9 cellular contexts compared by ENCODE assay signal in genomic region chr12:6613776-6614512, GRCh38. TPM values are rescaled to one million over a fixed set of nuclear protein-coding genes. Genes with fewer than 3 reads are reported as not detected.
A peak's percentile ranks its signal among the peaks of the same experiment; 100 is the strongest.
DNase-seq lines count a peak whose midpoint lies in the region; ATAC-seq and TF ChIP-seq lines count a peak whose summit lies in the region.
"Had no signal": no experiment of that assay in that cellular context is flagged by ENCODE, and none has a peak within 500 bp of the region (broad histone marks: within the 10 kb centered on the region; RNA-seq: fewer than 3 reads in every experiment).

No MANE protein-coding gene starts in this region.

- peak overlapping the region; percentile 85 for H3K4ac ChIP-seq in mesendoderm (ENCODE audit: low read depth, low read length)

- TF ChIP-seq POLR2A in suprapubic skin (IDR thresholded peaks at IDR 0.05), result no peak

- H3K36me3 Mint-ChIP-seq in CD4-positive, alpha-beta memory T cell, result peaks cover 0 to under 1% of the 10 kb centered on the region in 2 donors
- no peaks in the 10 kb centered on the region for H3K36me3 Mint-ChIP-seq in activated CD4-positive, alpha-beta memory T cell treated with anti-CD3 and anti-CD28 coated beads, Interleukin-2, amount 10 ng/mL, durations not matched to agents 7 days and 5 days (ENCODE audit: low read depth)

- no peaks in the 10 kb centered on the region for H3K27me3 Mint-ChIP-seq in CD4-positive, alpha-beta memory T cell
- no peaks in the 10 kb centered on the region for H3K27me3 Mint-ChIP-seq in activated CD4-positive, alpha-beta memory T cell treated with anti-CD3 and anti-CD28 coated beads, Interleukin-2, amount 10 ng/mL, durations not matched to agents 7 days and 5 days

- intact Hi-C loops in CD4-positive, alpha-beta memory T cell (cut with micrococcal nuclease), result no loop called here

- H3K4me1 ChIP-seq in CD4-positive, alpha-beta memory T cell (ENCODE audit: insufficient read depth, low read length), result peaks cover 31% of the 10 kb centered on the region
- peaks cover 14% of the 10 kb centered on the region for H3K4me1 ChIP-seq in HEK293 (ENCODE audit: control insufficient read depth, insufficient read depth, low read length)
- peaks cover 14% of the 10 kb centered on the region for H3K4me1 ChIP-seq in mesendoderm (ENCODE audit: control insufficient read depth, low read depth, low read length)
- H3K4me1 ChIP-seq in suprapubic skin, result peaks cover 41% of the 10 kb centered on the region

- no peaks in the 10 kb centered on the region for H3K9me3 ChIP-seq in CD4-positive, alpha-beta memory T cell (ENCODE audit: control insufficient read depth in 1 of 2, low read length in 2 of 2)
- H3K9me3 ChIP-seq in HEK293 (ENCODE audit: control insufficient read depth, insufficient read depth, low read depth, low read length) (no peaks in the 10 kb centered on the region), suprapubic skin (no peaks in the 10 kb centered on the region)

- H3K4me3 ChIP-seq in CD4-positive, alpha-beta memory T cell (ENCODE audit: low read length in 2 of 2), result no peak overlapping the region
- H3K4me3 ChIP-seq in HEK293 (ENCODE audit: low read depth, low read length) (no peak overlapping the region), epithelial cell of proximal tubule (ENCODE audit: low read depth, low read length) (peak overlapping the region; percentile 5), mesendoderm (ENCODE audit: low read length) (no peak overlapping the region), suprapubic skin (peak overlapping the region; percentile 21)

- H4K5ac ChIP-seq in mesendoderm (ENCODE audit: low read length), result no peak overlapping the region

- no peaks in the 10 kb centered on the region for H3K9me3 Mint-ChIP-seq in CD4-positive, alpha-beta memory T cell
- no peaks in the 10 kb centered on the region for H3K9me3 Mint-ChIP-seq in activated CD4-positive, alpha-beta memory T cell treated with anti-CD3 and anti-CD28 coated beads, Interleukin-2, amount 10 ng/mL, durations not matched to agents 7 days and 5 days
- H3K9me3 Mint-ChIP-seq: T-helper 1 cell treated with Interleukin-12 subunit alpha and Interleukin-12 subunit beta and Interleukin-4 antibody, amounts not matched to agents 30 μg/mL and 1 μg/mL, for 36 hours had no signal

- TF ChIP-seq CTCF in HEK293 (tag by site-specific recombination; IDR thresholded peaks at IDR 0.05) (peak; percentile 87), epithelial cell of proximal tubule (conservative IDR thresholded peaks at IDR 0.05; ENCODE audit: low read depth, low read length) (peak; percentile 29), suprapubic skin (IDR thresholded peaks at IDR 0.05) (no peak)

- no peak overlapping the region for H3K4me2 ChIP-seq in mesendoderm (ENCODE audit: low read length)

- H3K79me2 ChIP-seq in mesendoderm (ENCODE audit: control insufficient read depth, insufficient read depth, low read length), result no peaks in the 10 kb centered on the region

- H3K27ac Mint-ChIP-seq in CD4-positive, alpha-beta memory T cell, result peak overlapping the region; percentile 26 to 93 (median 85)
- no peak overlapping the region for H3K27ac Mint-ChIP-seq in activated CD4-positive, alpha-beta memory T cell treated with anti-CD3 and anti-CD28 coated beads, Interleukin-2, amount 10 ng/mL, durations not matched to agents 7 days and 5 days
- H3K27ac Mint-ChIP-seq: T-helper 1 cell treated with Interleukin-12 subunit alpha and Interleukin-12 subunit beta and Interleukin-4 antibody, amounts not matched to agents 30 μg/mL and 1 μg/mL, for 36 hours had no signal

- no peak overlapping the region for H2BK15ac ChIP-seq in mesendoderm (replicated peaks; ENCODE audit: low read depth)

- CTCF ChIA-PET in CD4-positive, alpha-beta memory T cell (lab: Charles Lee; ENCODE audit: partially characterized antibody), result interaction anchor here (1.0 to 2.1 kb wide), 8 partner anchors 10 to 140 kb away, joined by 3 to 7 read pairs (median 4); no protein-coding TSS in a partner anchor
- CTCF ChIA-PET in HEK293 (lab: Yijun Ruan, JAX), result interaction anchor here (0.6 to 2.0 kb wide), 10 partner anchors 14 to 497 kb away, joined by 3 to 8 read pairs (median 4); no protein-coding TSS in a partner anchor
- CTCF ChIA-PET in activated CD4-positive, alpha-beta memory T cell treated with anti-CD3 and anti-CD28 coated beads, Interleukin-2, amount 10 ng/mL, durations not matched to agents 7 days and 5 days (lab: Charles Lee), result interaction anchor here (0.6 to 1.1 kb wide), 5 partner anchors 9 to 175 kb away, joined by 3 to 4 read pairs (median 3); partner anchors contain the start of gene CD4

- no peak overlapping the region for H3K27ac ChIP-seq in CD4-positive, alpha-beta memory T cell (ENCODE audit: low read depth, low read length)
- H3K27ac ChIP-seq in HEK293 (ENCODE audit: extremely low read depth, low read depth, low read length), result peak overlapping the region; percentile 79
- peak overlapping the region; percentile 76 for H3K27ac ChIP-seq in mesendoderm (ENCODE audit: low read depth, low read length)
- H3K27ac ChIP-seq in suprapubic skin, result peak overlapping the region; percentile 92

- H3K36me3 ChIP-seq in CD4-positive, alpha-beta memory T cell (ENCODE audit: insufficient read depth, low read length), result no peaks in the 10 kb centered on the region
- no peaks in the 10 kb centered on the region for H3K36me3 ChIP-seq in HEK293 (ENCODE audit: control insufficient read depth in 2 of 2, insufficient read depth in 1 of 2, low read length in 2 of 2)
- no peaks in the 10 kb centered on the region for H3K36me3 ChIP-seq in mesendoderm (ENCODE audit: control insufficient read depth, insufficient read depth, low read length)
- no peaks in the 10 kb centered on the region for H3K36me3 ChIP-seq in suprapubic skin

- no CpG with 5 or more reads among the region's 21 CpGs for WGBS in mesendoderm (ENCODE audit: extremely low coverage, insufficient coverage, low lambda C conversion rate)
- 3% methylated on average over 19 of the region's 21 CpGs for WGBS in suprapubic skin

- no peak overlapping the region for H3K23ac ChIP-seq in mesendoderm (ENCODE audit: low read length)

- H3K79me1 ChIP-seq in mesendoderm (ENCODE audit: low read length), result no peaks in the 10 kb centered on the region

- no peak for TF ChIP-seq EP300 in suprapubic skin (IDR thresholded peaks at IDR 0.05)

- peak overlapping the region; percentile 37 for H2AK5ac ChIP-seq in mesendoderm (ENCODE audit: low read length)

- peaks cover 23 to 50% (median 34%) of the 10 kb centered on the region in 4 donors for H3K4me1 Mint-ChIP-seq in CD4-positive, alpha-beta memory T cell
- H3K4me1 Mint-ChIP-seq in activated CD4-positive, alpha-beta memory T cell treated with anti-CD3 and anti-CD28 coated beads, Interleukin-2, amount 10 ng/mL, durations not matched to agents 7 days and 5 days, result peaks cover 46% of the 10 kb centered on the region

- peak overlapping the region; percentile 77 for H3K9ac ChIP-seq in mesendoderm (ENCODE audit: low read length)

- peak overlapping the region in 1 of 8 donors; percentile 67 for H3K4me3 Mint-ChIP-seq in CD4-positive, alpha-beta memory T cell
- no peak overlapping the region for H3K4me3 Mint-ChIP-seq in activated CD4-positive, alpha-beta memory T cell treated with anti-CD3 and anti-CD28 coated beads, Interleukin-2, amount 10 ng/mL, durations not matched to agents 7 days and 5 days
- H3K4me3 Mint-ChIP-seq: T-helper 1 cell treated with Interleukin-12 subunit alpha and Interleukin-12 subunit beta and Interleukin-4 antibody, amounts not matched to agents 30 μg/mL and 1 μg/mL, for 36 hours had no signal

- peak in 4 of 5 donors; percentile 42 to 60 (median 53) for DNase-seq in CD4-positive, alpha-beta memory T cell
- peak; percentile 90 for DNase-seq in NCI-H510A (lab: John Stamatoyannopoulos, UW)
- peak; percentile 61 for DNase-seq in activated CD4-positive, alpha-beta memory T cell treated with anti-CD3 and anti-CD28 coated beads, Interleukin-2, amount 10 ng/mL, durations not matched to agents 7 days and 5 days
- peak; percentile 93 for DNase-seq in epithelial cell of proximal tubule (ENCODE audit: low read depth)
- DNase-seq in mesendoderm, result peak; percentile 100
- peak; percentile 95 for DNase-seq in suprapubic skin (ENCODE audit: low spot score in 2 of 2)

- peak overlapping the region; percentile 10 for H2BK120ac ChIP-seq in mesendoderm (ENCODE audit: low read depth, low read length)

- H3K27me3 ChIP-seq in CD4-positive, alpha-beta memory T cell (ENCODE audit: insufficient read depth, low read length), result no peaks in the 10 kb centered on the region
- H3K27me3 ChIP-seq in mesendoderm (ENCODE audit: insufficient read depth, low read length, poor library complexity), result no peaks in the 10 kb centered on the region
- no peaks in the 10 kb centered on the region for H3K27me3 ChIP-seq in suprapubic skin

- peak overlapping the region; percentile 1 for H3K18ac ChIP-seq in mesendoderm (ENCODE audit: low read length)

- no peak overlapping the region for H4K8ac ChIP-seq in mesendoderm (ENCODE audit: low read depth, low read length)

- POLR2A ChIA-PET in CD4-positive, alpha-beta memory T cell (lab: Charles Lee; ENCODE audit: partially characterized antibody), result interaction anchor here (1.1 to 3.9 kb wide), 10 partner anchors 8 to 179 kb away, joined by 4 to 24 read pairs (median 8); partner anchors contain the start of genes CD4, COPS7A, LPAR5 and MLF2
- POLR2A ChIA-PET in HEK293 (lab: Yijun Ruan, JAX), result interaction anchor here (0.5 to 2.6 kb wide), 19 partner anchors 9 to 696 kb away, joined by 3 to 30 read pairs (median 5); partner anchors contain the start of genes CDCA3, COPS7A, GAPDH and MLF2
- POLR2A ChIA-PET in activated CD4-positive, alpha-beta memory T cell treated with anti-CD3 and anti-CD28 coated beads, Interleukin-2, amount 10 ng/mL, durations not matched to agents 7 days and 5 days (lab: Charles Lee), result interaction anchor here (0.6 to 2.5 kb wide), 11 partner anchors 9 to 237 kb away, joined by 3 to 20 read pairs (median 4); partner anchors contain the start of genes CDCA3, COPS7A, MLF2 and ZNF384

- peak overlapping the region; percentile 78 for H2BK5ac ChIP-seq in mesendoderm (ENCODE audit: low read length)

- ATAC-seq in HG03039 (IDR thresholded peaks at IDR 0.05; ENCODE audit: unreplicated experiment), result no peak

- H3K56ac ChIP-seq in mesendoderm (ENCODE audit: low read length), result peak overlapping the region; percentile 94

RNA-seq across cellular contexts. Expression of gene CHD4, which starts 6.8 kb away (rescaled TPM):
- 100 to 1,000 TPM; 246 to 255 TPM for total RNA-seq in CD4-positive, alpha-beta memory T cell
- polyA plus RNA-seq in CD4-positive, alpha-beta memory T cell, result 10 to 100 TPM; 13.3 to 64.6 TPM
- total RNA-seq in activated CD4-positive, alpha-beta memory T cell treated with anti-CD3 and anti-CD28 coated beads, Interleukin-2, amount 10 ng/mL, durations not matched to agents 7 days and 5 days, result 100 to 1,000 TPM; 223 to 234 TPM
- total RNA-seq in epithelial cell of proximal tubule (242 and 346 TPM in 2 replicates), suprapubic skin (100 to 1,000 TPM; 191 to 258 (median 206) TPM)
- 145 TPM for polyA plus RNA-seq in mesendoderm (2013, experiment 1 of 2)
- polyA plus RNA-seq in mesendoderm (2013, experiment 2 of 2), result 139 TPM

RNA-seq across cellular contexts. Expression of gene LPAR5, which starts 21.8 kb away (rescaled TPM):
- total RNA-seq in CD4-positive, alpha-beta memory T cell, result 10 to 100 TPM; 10.2 to 11.1 TPM
- polyA plus RNA-seq in CD4-positive, alpha-beta memory T cell, result 10 to 100 TPM in 1 of 2 donors, 1 to 10 TPM in 1; 5.4 to 11.9 TPM
- total RNA-seq in activated CD4-positive, alpha-beta memory T cell treated with anti-CD3 and anti-CD28 coated beads, Interleukin-2, amount 10 ng/mL, durations not matched to agents 7 days and 5 days, result 1 to 10 TPM; 7.8 to 8.0 TPM
- total RNA-seq in epithelial cell of proximal tubule (0.81 and 0.94 TPM in 2 replicates), suprapubic skin (10 to 100 TPM in 1 of 4 donors, 1 to 10 TPM in 3; 5.8 to 15.0 (median 8.8) TPM)
- polyA plus RNA-seq in mesendoderm (2013, experiment 1 of 2), result 0.37 TPM
- polyA plus RNA-seq in mesendoderm (2013, experiment 2 of 2), result 0.28 TPM

RNA-seq across cellular contexts. Expression of gene ACRBP, which starts 33.3 kb away (rescaled TPM):
- total RNA-seq in CD4-positive, alpha-beta memory T cell, result 10 to 100 TPM; 13.9 to 16.3 TPM
- polyA plus RNA-seq in CD4-positive, alpha-beta memory T cell, result under 1 TPM in 1 of 2 donors, not detected in 1; 0.25 TPM
- 1 to 10 TPM; 1.8 TPM for total RNA-seq in activated CD4-positive, alpha-beta memory T cell treated with anti-CD3 and anti-CD28 coated beads, Interleukin-2, amount 10 ng/mL, durations not matched to agents 7 days and 5 days
- total RNA-seq in epithelial cell of proximal tubule, result 0.58 TPM in 1 of 2 replicates, not detected in the other
- 0.38 TPM for polyA plus RNA-seq in mesendoderm (2013, experiment 1 of 2)
- 0.55 TPM for polyA plus RNA-seq in mesendoderm (2013, experiment 2 of 2)
- 1 to 10 TPM in 3 of 4 donors, under 1 TPM in 1; 0.86 to 9.3 (median 1.6) TPM for total RNA-seq in suprapubic skin

RNA-seq across cellular contexts. Expression of gene NOP2, which starts 45.9 kb away (rescaled TPM):
- total RNA-seq in CD4-positive, alpha-beta memory T cell, result 10 to 100 TPM; 87.6 to 87.7 TPM
- polyA plus RNA-seq in CD4-positive, alpha-beta memory T cell, result 10 to 100 TPM; 15.5 to 43.2 TPM
- 10 to 100 TPM; 46.5 to 50.9 TPM for total RNA-seq in activated CD4-positive, alpha-beta memory T cell treated with anti-CD3 and anti-CD28 coated beads, Interleukin-2, amount 10 ng/mL, durations not matched to agents 7 days and 5 days
- 43.2 and 66.0 TPM in 2 replicates for total RNA-seq in epithelial cell of proximal tubule
- polyA plus RNA-seq in mesendoderm (2013, experiment 1 of 2), result 68.0 TPM
- polyA plus RNA-seq in mesendoderm (2013, experiment 2 of 2), result 67.6 TPM
- total RNA-seq in suprapubic skin, result 10 to 100 TPM; 34.6 to 62.2 (median 42.3) TPM

RNA-seq across cellular contexts. Expression of gene ING4, which starts 49.0 kb away (rescaled TPM):
- 10 to 100 TPM; 82.3 to 83.5 TPM for total RNA-seq in CD4-positive, alpha-beta memory T cell
- polyA plus RNA-seq in CD4-positive, alpha-beta memory T cell, result 100 to 1,000 TPM in 1 of 2 donors, 10 to 100 TPM in 1; 73.0 to 122 TPM
- 10 to 100 TPM; 32.2 to 33.8 TPM for total RNA-seq in activated CD4-positive, alpha-beta memory T cell treated with anti-CD3 and anti-CD28 coated beads, Interleukin-2, amount 10 ng/mL, durations not matched to agents 7 days and 5 days
- 18.4 and 60.0 TPM in 2 replicates for total RNA-seq in epithelial cell of proximal tubule
- polyA plus RNA-seq in mesendoderm (2013, experiment 1 of 2), result 11.7 TPM
- polyA plus RNA-seq in mesendoderm (2013, experiment 2 of 2), result 11.7 TPM
- total RNA-seq in suprapubic skin, result 10 to 100 TPM; 53.2 to 85.0 (median 70.6) TPM

Comparison
In these comparisons a context has a peak if more than half of its experiments do, and no peak if none do; other contexts are left out.
1. H3K4me3 ChIP-seq: peak in epithelial cell of proximal tubule (single experiment) and suprapubic skin (single experiment); none in CD4-positive, alpha-beta memory T cell (0 of 2), HEK293 (single experiment) and mesendoderm (single experiment).
2. CTCF ChIP-seq: peak in HEK293 (single experiment) and epithelial cell of proximal tubule (single experiment); none in suprapubic skin (0 of 2).
3. Peak in every context shown above with its lines, with median percentiles within 50 percentile points of each other: DNase-seq.